Comparison of ENCODE assay signal across 8 cellular contexts in the genomic region with DNA sequence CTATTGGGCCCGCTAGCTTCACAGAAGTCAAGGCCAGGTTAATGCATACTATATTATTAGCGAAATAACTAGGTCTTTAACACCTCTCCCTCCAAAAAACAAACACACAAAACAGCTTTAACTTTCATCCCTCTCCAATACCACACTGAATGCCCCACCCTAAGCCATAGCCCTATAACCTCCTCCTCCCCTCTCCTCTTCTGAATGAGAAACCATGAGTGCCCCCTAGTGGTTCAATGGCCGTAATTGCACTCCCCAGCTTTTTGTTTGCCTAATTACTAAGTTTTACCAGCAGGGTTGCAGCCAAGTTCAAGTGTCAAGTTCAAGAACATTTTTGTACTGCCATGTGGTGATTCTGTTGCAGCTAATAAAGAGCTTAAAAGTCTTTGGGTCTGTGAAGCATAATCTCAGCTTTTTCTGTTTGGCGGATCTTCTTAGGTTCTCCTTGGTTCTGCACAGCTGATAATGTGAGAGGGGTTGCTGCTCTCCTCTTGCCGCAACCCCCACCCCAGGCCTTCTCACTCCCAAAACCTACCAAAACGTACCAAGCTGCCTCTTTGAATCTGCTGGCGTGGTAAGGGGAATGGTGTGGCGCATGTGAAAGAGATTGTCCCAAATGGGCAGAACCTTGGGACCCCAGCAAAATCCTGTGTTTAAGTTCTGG. TPM values are rescaled to one million over a fixed set of nuclear protein-coding genes. Genes with fewer than 3 reads are reported as not detected.
A peak's percentile ranks its signal among the peaks of the same experiment; 100 is the strongest.
DNase-seq lines count a peak whose midpoint lies in the region; ATAC-seq, FAIRE-seq and TF ChIP-seq lines count a peak whose summit lies in the region.

No MANE protein-coding gene starts in this region.

- no peak overlapping the region for H3K4me3 ChIP-seq in A673 (ENCODE audit: low read depth, low read length, poor library complexity, severe bottlenecking)
- no peak overlapping the region for H3K4me3 ChIP-seq in HepG2 (replicated peaks in 1 of 3; ENCODE audit: insufficient read depth in 1 of 3, low read depth in 2 of 3, low read length in 3 of 3)

- H3K9ac ChIP-seq in HepG2 (ENCODE audit: insufficient read depth, low read depth, low read length): no peak overlapping the region

- TF ChIP-seq EP300 in HepG2 (IDR thresholded peaks at IDR 0.05; ENCODE audit: low read depth in 2 of 2, low read length in 2 of 2) (no peak), HepG2 (CRISPR knock-in tag; IDR thresholded peaks at IDR 0.05; ENCODE audit: borderline replicate concordance) (no peak)

- H3K9me3 ChIP-seq in A673 (ENCODE audit: low read depth, low read length, poor library complexity, severe bottlenecking): no peaks in the 10 kb centered on the region
- H3K9me3 ChIP-seq in HepG2 (ENCODE audit: low read length): no peaks in the 10 kb centered on the region

- TF ChIP-seq CTCF in A673 (conservative IDR thresholded peaks at IDR 0.05; ENCODE audit: low read depth, low read length) (peak; percentile 97), chondrocyte (IDR thresholded peaks at IDR 0.05) (peak; percentile 99), HepG2 (CRISPR knock-in tag; IDR thresholded peaks at IDR 0.05) (peak; percentile 88)

- H3K27me3 Mint-ChIP-seq in chondrocyte (ENCODE audit: low read depth): no peaks in the 10 kb centered on the region

- H3K79me2 ChIP-seq in HepG2 (ENCODE audit: insufficient read depth, low read length): no peaks in the 10 kb centered on the region

- FAIRE-seq in HepG2 (lab: Jason Lieb, UNC): peak; percentile 89

- peak; percentile 85 for ATAC-seq in GM18517 (IDR thresholded peaks at IDR 0.05; ENCODE audit: unreplicated experiment)
- ATAC-seq in HG03342 (IDR thresholded peaks at IDR 0.05; ENCODE audit: unreplicated experiment): peak; percentile 85
- peak; percentile 85 for ATAC-seq in HepG2

- WGBS in HepG2 (ENCODE audit: low lambda C conversion rate): 21% methylated on average over 8 of the region's 8 CpGs

- H3K36me3 Mint-ChIP-seq in chondrocyte (ENCODE audit: low read depth): no peaks in the 10 kb centered on the region

- no peaks in the 10 kb centered on the region for H3K36me3 ChIP-seq in A673 (ENCODE audit: insufficient read depth, low read length, poor library complexity, severe bottlenecking)
- H3K36me3 ChIP-seq in HepG2 (replicated peaks in 1 of 2; ENCODE audit: control insufficient read depth in 1 of 2, insufficient read depth in 2 of 2, low read length in 2 of 2): no peaks in the 10 kb centered on the region

- TF ChIP-seq RAD21 in HepG2 (CRISPR knock-in tag; IDR thresholded peaks at IDR 0.05): peak; percentile 59; the same call in 1 of the 2 replicates

- H3K4me1 ChIP-seq in A673 (ENCODE audit: insufficient read depth, low read length, poor library complexity, severe bottlenecking) (peaks cover 4% of the 10 kb centered on the region), HepG2 (ENCODE audit: insufficient read depth, low read length) (peaks cover 6% of the 10 kb centered on the region; the same call in 1 of the 2 replicates)

- BruUV-seq in A673 (replicated peaks; lab: Mats Ljungman, UMichigan): no TSS peak
- BruUV-seq in HepG2 (replicated peaks; lab: Mats Ljungman, UMichigan): no TSS peak

- no peak overlapping the region for H3K4me2 ChIP-seq in HepG2 (ENCODE audit: low read depth, low read length)

- H3K27me3 ChIP-seq in A673 (replicated peaks; ENCODE audit: insufficient read depth, low read depth, low read length, poor library complexity): no peaks in the 10 kb centered on the region
- peaks cover 0 to 26% of the 10 kb centered on the region in 2 experiments; a peak in 1 of 5 replicates for H3K27me3 ChIP-seq in HepG2 (ENCODE audit: control insufficient read depth in 1 of 2, insufficient read depth in 2 of 2, low read length in 2 of 2)

- H3K4me3 Mint-ChIP-seq in chondrocyte (ENCODE audit: unreplicated experiment): no peak overlapping the region

- no peaks in the 10 kb centered on the region; the same call in 1 of the 2 replicates for H4K20me1 ChIP-seq in HepG2 (ENCODE audit: insufficient read depth, low read length)

- in situ Hi-C loops in HepG2 (cut with HindIII; ENCODE audit: extremely low pct_ligation_motif_present, low pct_unique_long_range_greater_than_20kb): loop anchor here (10.0 to 25.0 kb wide), 2 partner anchors 387 to 500 kb away; no protein-coding TSS in a partner anchor

- TF ChIP-seq POLR2A in HepG2 (IDR thresholded peaks at IDR 0.05; ENCODE audit: insufficient read depth in 1 of 2, low read depth in 2 of 2, low read length in 2 of 2): no peak

- peak; percentile 86 for DNase-seq in A673 (ENCODE audit: low spot score)
- DNase-seq in NCI-H510A (lab: John Stamatoyannopoulos, UW): peak; percentile 52
- DNase-seq in activated CD4-positive, alpha-beta T cell treated with anti-CD3 and anti-CD28 coated beads for 24 hours (ENCODE audit: low read depth in 2 of 2): peak; percentile 38 to 61
- no peak for DNase-seq in chondrocyte (ENCODE audit: low spot score)
- DNase-seq in HepG2 (ENCODE audit: low spot score): peak; percentile 78
- DNase-seq in stimulated activated CD4-positive, alpha-beta T cell treated with anti-CD3 and anti-CD28 coated beads, TNF-alpha, amount 100 ng/mL, for 1 hour (ENCODE audit: low read depth in 3 of 3, low spot score in 1 of 3): peak; percentile 16 to 27 (median 22)

- H3K9me3 Mint-ChIP-seq in chondrocyte (ENCODE audit: low read depth): no peaks in the 10 kb centered on the region

- H2AFZ ChIP-seq in HepG2 (ENCODE audit: low read length): no peak overlapping the region

- H3K4me1 Mint-ChIP-seq in chondrocyte (ENCODE audit: low read depth): peaks cover 29% of the 10 kb centered on the region

- H3K27ac ChIP-seq in A673 (ENCODE audit: low read depth, low read length, poor library complexity, severe bottlenecking): no peak overlapping the region
- H3K27ac ChIP-seq in HepG2 (ENCODE audit: extremely low read length, insufficient read depth, low read length): no peak overlapping the region

- H3K27ac Mint-ChIP-seq in chondrocyte (ENCODE audit: unreplicated experiment): no peak overlapping the region

- intact Hi-C loops in A673 (cut with micrococcal nuclease; ENCODE audit: unreplicated experiment) (loop anchor here (1.0 to 5.0 kb wide), 2 partner anchors 398 to 500 kb away; no protein-coding TSS in a partner anchor), HepG2 (cut with micrococcal nuclease; ENCODE audit: unreplicated experiment) (loop anchor here (1.0 to 5.0 kb wide), 2 partner anchors 120 to 398 kb away; no protein-coding TSS in a partner anchor)

- CTCF ChIA-PET in A673 (lab: Charles Lee): interaction anchor here (0.5 to 2.3 kb wide), 6 partner anchors 25 to 455 kb away, joined by 3 to 28 read pairs (median 4); no protein-coding TSS in a partner anchor
- CTCF ChIA-PET in HepG2 (lab: Yijun Ruan, JAX; ENCODE audit: low intra/inter-chr PET ratio, low total read pairs): interaction anchor here (1.6 kb wide), 1 partner anchor 398 kb away, joined by 14 read pairs; no protein-coding TSS in a partner anchor

- POLR2A ChIA-PET in A673 (lab: Charles Lee; ENCODE audit: low non-redundant PET): no interaction called here
- POLR2A ChIA-PET in HepG2 (lab: Yijun Ruan, JAX): interaction anchor here (1.2 kb wide), 1 partner anchor 58 kb away, joined by 3 read pairs; a partner anchor contains a TSS

TF ChIP-seq in HepG2, 621 proteins besides CTCF, POLR2A, EP300 and RAD21 (continues in another document):
- TF ChIP-seq SAP130 (CRISPR knock-in tag; IDR thresholded peaks at IDR 0.05; ENCODE audit: low read depth) (0 out of 2 replicates have a peak, but pooled peaks have one; percentile 19), ZNF598 (CRISPR knock-in tag; IDR thresholded peaks at IDR 0.05; ENCODE audit: borderline replicate concordance) (no peak)

RNA-seq across cellular contexts. Expression of a gene that starts 57.9 kb away (rescaled TPM):
- total RNA-seq in A673 (2021): 31.3 and 41.5 TPM in 2 replicates
- 52.5 to 78.9 TPM (median 58.2 TPM) in 3 replicates for total RNA-seq in chondrocyte
- total RNA-seq in HepG2 (2016; rRNA removed; fragmentation: Illumina TruSeq; extraction: Trizol): 150 and 152 TPM in 2 replicates
- 116 and 134 TPM in 2 replicates for total RNA-seq in HepG2 (2016; cell fraction: cytosol; rRNA removed; fragmentation: Illumina TruSeq; extraction: Trizol; ENCODE audit: low read depth)
- total RNA-seq in HepG2 (2016; cell fraction: insoluble cytoplasmic fraction; rRNA removed; fragmentation: Illumina TruSeq; extraction: Trizol): 151 and 154 TPM in 2 replicates
- total RNA-seq in HepG2 (2016; cell fraction: membrane; rRNA removed; fragmentation: Illumina TruSeq; extraction: Trizol): 153 and 155 TPM in 2 replicates
- total RNA-seq in HepG2 (2016; cell fraction: nucleus; rRNA removed; fragmentation: Illumina TruSeq; extraction: Trizol): 82.3 and 106 TPM in 2 replicates
- 42.7 and 44.1 TPM in 2 replicates for polyA plus RNA-seq in HepG2 (2011; rRNA removed)
- 23.0 and 50.4 TPM in 2 replicates for polyA plus RNA-seq in HepG2 (2011; cell fraction: cytosol; rRNA removed)
- 10.1 and 18.0 TPM in 2 replicates for polyA plus RNA-seq in HepG2 (2011; cell fraction: nucleus; rRNA removed)
- 109 and 125 TPM in 2 replicates for polyA plus RNA-seq in HepG2 (2012)
- polyA plus RNA-seq in HepG2 (2016; cell fraction: cytosol; fragmentation: Illumina TruSeq; extraction: Trizol; ENCODE audit: low read depth): 110 and 115 TPM in 2 replicates
- 101 and 141 TPM in 2 replicates for polyA plus RNA-seq in HepG2 (2016; cell fraction: insoluble cytoplasmic fraction; fragmentation: Illumina TruSeq; extraction: Trizol; ENCODE audit: low read depth)
- 105 and 124 TPM in 2 replicates for polyA plus RNA-seq in HepG2 (2016; cell fraction: membrane; fragmentation: Illumina TruSeq; extraction: Trizol; ENCODE audit: low read depth)
- 145 and 173 TPM in 2 replicates for polyA plus RNA-seq in HepG2 (2016; cell fraction: nucleus; fragmentation: Illumina TruSeq; extraction: Trizol; ENCODE audit: insufficient read depth, low read depth)
- 1.2 and 4.4 TPM in 2 replicates for polyA minus RNA-seq in HepG2 (2011; rRNA and poly(A)+ RNA removed; ENCODE audit: low replicate concordance)
- polyA minus RNA-seq in HepG2 (2011; cell fraction: cytosol; rRNA and poly(A)+ RNA removed): 5.8 and 9.7 TPM in 2 replicates
- 14.3 and 15.4 TPM in 2 replicates for polyA minus RNA-seq in HepG2 (2011; cell fraction: nucleus; rRNA and poly(A)+ RNA removed)
